ENCODE assay signal across 11 cellular contexts in the genomic region with DNA sequence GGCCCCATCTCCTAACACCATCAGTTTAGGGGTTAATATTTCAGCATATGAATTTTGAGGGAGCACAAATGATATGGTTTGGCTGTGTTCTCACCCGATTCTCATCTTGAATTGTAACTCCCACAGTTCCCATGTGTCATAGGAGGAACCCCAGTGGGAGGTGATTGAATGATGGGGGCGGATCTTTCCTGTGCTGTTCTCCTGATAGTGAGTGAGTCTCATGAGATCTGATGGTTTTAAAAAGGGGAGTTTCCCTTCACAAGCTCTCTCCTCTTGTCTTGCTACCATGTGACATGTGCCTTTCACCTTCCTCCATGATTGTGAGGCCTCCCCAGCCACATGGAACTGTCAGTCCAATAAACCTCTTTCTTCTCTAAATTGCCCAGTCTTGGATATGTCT.
"Had no signal": no experiment of that assay in that cellular context is flagged by ENCODE, and none has a peak within 500 bp of the region (broad histone marks: within the 10 kb centered on the region; RNA-seq: fewer than 3 reads in every experiment).

No MANE protein-coding gene starts in this region.

- ATAC-seq: GM23338, HCT116 had no signal

- H3K9ac ChIP-seq: KMS-11 had no signal

- H2AFZ ChIP-seq: GM23338 had no signal

- H3K4me3 ChIP-seq: GM23338, HAP-1 had no signal

- FAIRE-seq: H1, H54, HTR-8/SVneo had no signal

- H3K27ac ChIP-seq: KMS-11 had no signal

- DNase-seq: HFFc6, IMR-90, Karpas-422, KBM-7 had no signal

- H3K36me3 ChIP-seq: HAP-1 had no signal

- H3K4me2 ChIP-seq: GM23338, KMS-11 had no signal

- H3K4me1 ChIP-seq: HAP-1 had no signal
